Comparison of ENCODE assay signal across 8 cellular contexts in genomic region chr5:90783460-90784333, GRCh38.
A peak's percentile ranks its signal among the peaks of the same experiment; 100 is the strongest.
DNase-seq lines count a peak whose midpoint lies in the region; ATAC-seq and TF ChIP-seq lines count a peak whose summit lies in the region.

No MANE protein-coding gene starts in this region.

- H3K9me3 Mint-ChIP-seq in memory B cell, result no peaks in the 10 kb centered on the region

- no peak overlapping the region for H3K27ac ChIP-seq in dorsolateral prefrontal cortex

- peaks cover 3% of the 10 kb centered on the region for H3K4me1 Mint-ChIP-seq in memory B cell

- H3K27ac Mint-ChIP-seq in memory B cell, result no peak overlapping the region

- peak; percentile 95 for ATAC-seq in HG03342 (IDR thresholded peaks at IDR 0.05; ENCODE audit: unreplicated experiment)
- ATAC-seq in memory B cell (ENCODE audit: low read depth), result peak; percentile 63

- peaks cover 3% of the 10 kb centered on the region for H3K27me3 Mint-ChIP-seq in memory B cell

- H3K27me3 ChIP-seq in dorsolateral prefrontal cortex, result no peaks in the 10 kb centered on the region

- TF ChIP-seq CTCF in dorsolateral prefrontal cortex (IDR thresholded peaks at IDR 0.05 in 54 of 56, conservative IDR thresholded peaks at IDR 0.05 in 2 of 56; ENCODE audit: low read depth in 1 of 56, partially characterized antibody in 56 of 56), result peak; percentile 76 to 96 (median 88)

- no peak overlapping the region for H3K4me3 Mint-ChIP-seq in memory B cell

- no peaks in the 10 kb centered on the region for H3K36me3 Mint-ChIP-seq in memory B cell

- H3K4me3 ChIP-seq in dorsolateral prefrontal cortex, result no peak overlapping the region

- DNase-seq in C1 segment of cervical spinal cord (lab: John Stamatoyannopoulos, UW) (peak in 10 of 14 donors; percentile 2 to 60 (median 11)), GM19238 (ENCODE audit: insufficient read length, low spot score) (peak; percentile 4), NCI-H526 treated with DMSO at 0.1 percent for 48 hours (lab: John Stamatoyannopoulos, UW) (peak; percentile 20), dorsolateral prefrontal cortex (peak in 9 of 10 donors; percentile 37 to 82 (median 68)), memory B cell (ENCODE audit: low spot score in 2 of 2) (peak; percentile 58 to 63)
- DNase-seq in activated CD4-positive, alpha-beta T cell treated with anti-CD3 and anti-CD28 coated beads, Interleukin-2, amount 50 U/mL, for 1 hour, result peak; percentile 66
- peak; percentile 17 to 48 for DNase-seq in stimulated activated CD8-positive, alpha-beta memory T cell treated with anti-CD3 and anti-CD28 coated beads, Interleukin-2, amount 100 ng/mL, for 48 hours (ENCODE audit: low read depth in 2 of 2)

- intact Hi-C loops in dorsolateral prefrontal cortex (cut with DNase I), result loop anchor here (2.0 to 10.0 kb wide), 3 partner anchors 76 to 349 kb away; no protein-coding TSS in a partner anchor

Comparison
In these comparisons a context has a peak if more than half of its experiments do, and no peak if none do; other contexts are left out.
1. DNase-seq: peak in every context shown above with its lines; median percentile 68 in dorsolateral prefrontal cortex; 66 in activated CD4-positive, alpha-beta T cell treated with anti-CD3 and anti-CD28 coated beads, Interleukin-2, amount 50 U/mL, for 1 hour; 60 in memory B cell; 32 in stimulated activated CD8-positive, alpha-beta memory T cell treated with anti-CD3 and anti-CD28 coated beads, Interleukin-2, amount 100 ng/mL, for 48 hours; 20 in NCI-H526 treated with DMSO at 0.1 percent for 48 hours; 11 in C1 segment of cervical spinal cord; 4 in GM19238.